In the genomic region with DNA sequence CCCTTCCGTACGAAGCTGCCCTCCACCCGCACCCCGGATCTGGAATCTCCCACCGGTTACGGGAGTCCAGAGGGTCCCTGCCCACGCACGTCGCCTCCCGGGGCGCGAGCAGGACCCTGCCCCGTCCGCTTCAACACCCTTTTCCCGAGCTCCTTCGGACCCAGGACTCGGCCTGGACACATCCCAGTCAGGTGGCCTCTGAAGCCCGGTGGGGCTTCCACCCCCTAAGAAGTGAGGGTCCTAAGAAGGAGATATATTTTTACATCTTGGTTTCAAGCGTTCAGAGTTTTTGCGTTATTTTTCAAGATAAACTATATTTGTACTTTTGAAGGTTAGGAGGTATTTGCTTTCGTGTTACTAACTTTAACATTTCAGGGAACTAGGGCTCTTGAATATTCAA, we compare ENCODE assay signal across 8 cellular contexts. TPM values are rescaled to one million over a fixed set of nuclear protein-coding genes. Genes with fewer than 3 reads are reported as not detected.
DNase-seq lines count a peak whose midpoint lies in the region; ATAC-seq and TF ChIP-seq lines count a peak whose summit lies in the region.

No MANE protein-coding gene starts in this region.

- H3K9me3 ChIP-seq in SJSA1 (replicated peaks) (no peaks in the 10 kb centered on the region), sigmoid colon (no peaks in the 10 kb centered on the region)

- no peak for TF ChIP-seq EP300 in sigmoid colon (IDR thresholded peaks at IDR 0.05)

- H3K27me3 ChIP-seq in SJSA1 (replicated peaks) (peaks cover 6% of the 10 kb centered on the region), sigmoid colon (peaks cover 0 to 4% (median under 1%) of the 10 kb centered on the region in 3 donors)

- H3K4me3 ChIP-seq in SJSA1 (peak overlapping the region; percentile 99), fibroblast of the aortic adventitia (ENCODE audit: low read depth, low read length) (peak overlapping the region; percentile 92), sigmoid colon (peak overlapping the region; percentile 86 to 95 (median 90))

- H3K4me1 ChIP-seq in SJSA1 (replicated peaks) (peaks cover 12% of the 10 kb centered on the region), sigmoid colon (peaks cover 0 to 30% (median 25%) of the 10 kb centered on the region in 4 donors)

- peaks cover 43% of the 10 kb centered on the region for H3K36me3 ChIP-seq in SJSA1
- H3K36me3 ChIP-seq in sigmoid colon = peaks cover 0 to 27% (median 19%) of the 10 kb centered on the region in 4 donors

- TF ChIP-seq POLR2A in sigmoid colon (IDR thresholded peaks at IDR 0.05) = no peak

- TF ChIP-seq CTCF in fibroblast of the aortic adventitia (IDR thresholded peaks at IDR 0.05; ENCODE audit: insufficient read depth, low read length) (no peak), sigmoid colon (IDR thresholded peaks at IDR 0.05) (no peak), omental fat pad (IDR thresholded peaks at IDR 0.05) (no peak)

- DNase-seq in SJSA1 (ENCODE audit: low read depth in 1 of 2, low spot score in 2 of 2) (no peak), fibroblast of the aortic adventitia (ENCODE audit: low read depth) (no peak), sigmoid colon (no peak), omental fat pad (ENCODE audit: low spot score) (no peak), NCI-H226 (no peak)
- DNase-seq in stimulated activated CD4-positive, alpha-beta T cell treated with anti-CD3 and anti-CD28 coated beads, Interleukin-4, amount 100 ng/mL, for 4 hours = no peak

- 1% methylated on average over 21 of the region's 21 CpGs for WGBS in sigmoid colon, 2 donors

- intact Hi-C loops in sigmoid colon (cut with DNase I) = loop anchor here (2.0 kb wide), 1 partner anchor 56 kb away; a partner anchor contains a TSS

- peak overlapping the region; percentile 66; the same call in 1 of the 2 replicates for H3K27ac ChIP-seq in SJSA1
- H3K27ac ChIP-seq in sigmoid colon = peak overlapping the region; percentile 73 to 85 (median 77)

- ATAC-seq in GM18502 (IDR thresholded peaks at IDR 0.05; ENCODE audit: poor library complexity, unreplicated experiment) (peak; percentile 15), omental fat pad (ENCODE audit: low FRiP score) (no peak), GM21526 (IDR thresholded peaks at IDR 0.05; ENCODE audit: low FRiP score, unreplicated experiment) (no peak)

RNA-seq across cellular contexts. Expression of a gene that starts 0.6 kb away (rescaled TPM):
- total RNA-seq in SJSA1 (2014; rRNA removed; shearing (Covaris generic)) = 63.0 and 70.9 TPM in 2 replicates
- total RNA-seq in fibroblast of the aortic adventitia (ENCODE audit: low replicate concordance) = 45.5 and 58.3 TPM in 2 replicates
- 10 to 100 TPM; 20.3 to 53.7 (median 34.4) TPM for total RNA-seq in sigmoid colon
- polyA plus RNA-seq in sigmoid colon = 100 to 1,000 TPM in 1 of 3 donors, 10 to 100 TPM in 2; 19.8 to 109 (median 24.3) TPM
- total RNA-seq in omental fat pad = 10 to 100 TPM; 29.2 to 59.7 (median 41.3) TPM

RNA-seq across cellular contexts. Expression of a gene that starts 18.9 kb away (rescaled TPM):
- not detected in 2 replicates for total RNA-seq in SJSA1 (2014; rRNA removed; shearing (Covaris generic))
- total RNA-seq in fibroblast of the aortic adventitia (ENCODE audit: low replicate concordance) (not detected in 2 replicates), sigmoid colon (1 to 10 TPM in 2 of 4 donors, under 1 TPM in 2; 0.33 to 4.4 (median 2.3) TPM), omental fat pad (not detected)
- under 1 TPM in 1 of 3 donors, not detected in 2; 0.73 TPM for polyA plus RNA-seq in sigmoid colon

RNA-seq across cellular contexts. Expression of a gene that starts 19.8 kb away (rescaled TPM):
- not detected in 2 replicates for total RNA-seq in SJSA1 (2014; rRNA removed; shearing (Covaris generic))
- not detected in 2 replicates for total RNA-seq in fibroblast of the aortic adventitia (ENCODE audit: low replicate concordance)
- total RNA-seq in sigmoid colon = not detected
- under 1 TPM in 1 of 3 donors, not detected in 2; 0.07 TPM for polyA plus RNA-seq in sigmoid colon
- total RNA-seq in omental fat pad = not detected

RNA-seq across cellular contexts. Expression of a gene that starts 37.5 kb away (rescaled TPM):
- total RNA-seq in SJSA1 (2014; rRNA removed; shearing (Covaris generic)) = not detected in 2 replicates
- total RNA-seq in fibroblast of the aortic adventitia (ENCODE audit: low replicate concordance) (0.09 and 0.25 TPM in 2 replicates), sigmoid colon (1 to 10 TPM in 1 of 4 donors, under 1 TPM in 1, not detected in 2; 0.71 to 1.2 TPM), omental fat pad (1 to 10 TPM in 1 of 4 donors, under 1 TPM in 1, not detected in 2; 0.48 to 3.0 TPM)
- under 1 TPM in 2 of 3 donors, not detected in 1; 0.15 to 0.60 TPM for polyA plus RNA-seq in sigmoid colon

RNA-seq across cellular contexts. Expression of a gene that starts 57.2 kb away (rescaled TPM):
- 23.7 and 30.2 TPM in 2 replicates for total RNA-seq in SJSA1 (2014; rRNA removed; shearing (Covaris generic))
- total RNA-seq in fibroblast of the aortic adventitia (ENCODE audit: low replicate concordance) (24.8 and 28.6 TPM in 2 replicates), sigmoid colon (10 to 100 TPM; 20.2 to 25.0 (median 23.4) TPM), omental fat pad (10 to 100 TPM; 21.2 to 49.6 (median 25.8) TPM)
- 10 to 100 TPM; 15.3 to 22.5 (median 16.2) TPM for polyA plus RNA-seq in sigmoid colon
